In genomic region chr6:44661631-44662030, GRCh38 we compare ENCODE assay signal across 22 cellular contexts.
A peak's percentile ranks its signal among the peaks of the same experiment; 100 is the strongest.
DNase-seq lines count a peak whose midpoint lies in the region; ATAC-seq, FAIRE-seq and TF ChIP-seq lines count a peak whose summit lies in the region.
"Had no signal": no experiment of that assay in that cellular context is flagged by ENCODE, and none has a peak within 500 bp of the region (broad histone marks: within the 10 kb centered on the region; RNA-seq: fewer than 3 reads in every experiment).

No MANE protein-coding gene starts in this region.

- H3K4me3 ChIP-seq in GM23248 (no peak overlapping the region; the same call in 1 of the 2 replicates), RWPE2 (ENCODE audit: severe bottlenecking) (no peak overlapping the region), epithelial cell of esophagus (ENCODE audit: low read length) (no peak overlapping the region), osteoblast (ENCODE audit: insufficient read depth, low read length) (no peak overlapping the region), kidney (ENCODE audit: low read length in 2 of 2) (no peak overlapping the region)
- H3K4me3 ChIP-seq: K562 had no signal

- no peak for TF ChIP-seq CTCF in RWPE2 (IDR thresholded peaks at IDR 0.05; ENCODE audit: poor library complexity, severe bottlenecking)
- no peak for TF ChIP-seq CTCF in epithelial cell of esophagus (IDR thresholded peaks at IDR 0.05; ENCODE audit: insufficient read depth, low read depth, low read length, missing control alignments)
- TF ChIP-seq CTCF in osteoblast (IDR thresholded peaks at IDR 0.05; ENCODE audit: extremely low read depth, low read depth, low read length), result no peak
- no peak for TF ChIP-seq CTCF in kidney (IDR thresholded peaks at IDR 0.05; ENCODE audit: borderline replicate concordance, extremely low read depth, insufficient read depth)

- no peaks in the 10 kb centered on the region for H4K20me1 ChIP-seq in GM23248 (ENCODE audit: insufficient read depth)
- H4K20me1 ChIP-seq in osteoblast (ENCODE audit: insufficient read depth, low read length), result no peaks in the 10 kb centered on the region

- H3K36me3 ChIP-seq in GM23248 (ENCODE audit: low read depth) (no peaks in the 10 kb centered on the region), RWPE2 (ENCODE audit: low read depth) (no peaks in the 10 kb centered on the region), osteoblast (ENCODE audit: insufficient read depth, low read length) (no peaks in the 10 kb centered on the region), kidney (ENCODE audit: control insufficient read depth in 1 of 2, insufficient read depth in 2 of 2, low read length in 2 of 2) (no peaks in the 10 kb centered on the region)
- H3K36me3 ChIP-seq: BE2C had no signal

- H3K27me3 ChIP-seq in GM23248 (replicated peaks; ENCODE audit: insufficient read depth) (no peaks in the 10 kb centered on the region), RWPE2 (ENCODE audit: insufficient read depth, poor library complexity, severe bottlenecking) (no peaks in the 10 kb centered on the region), osteoblast (ENCODE audit: insufficient read depth, low read length) (no peaks in the 10 kb centered on the region)
- H3K27me3 ChIP-seq: BE2C had no signal

- DNase-seq in GM23248, result no peak
- no peak for DNase-seq in RWPE2 (ENCODE audit: low spot score)
- DNase-seq in epithelial cell of esophagus (ENCODE audit: low read depth), result peak; percentile 57
- DNase-seq in osteoblast (ENCODE audit: insufficient read length, low spot score, missing footprints), result no peak
- DNase-seq in kidney, result no peak
- no peak for DNase-seq in HEK293T (ENCODE audit: extremely low spot score)
- no peak for DNase-seq in GM03348 (ENCODE audit: low spot score)
- DNase-seq: BE2C; CD4-positive, CD25-positive, alpha-beta regulatory T cell; COR-L47; GDM1; GOT3; MV-4-11; NCI-H1694 treated with DMSO at 0.1 percent for 48 hours; NCI-H2107; NCI-H510A; NCI-H748 treated with DMSO at 0.1 percent for 48 hours; OCI-M1; RPMI8226 had no signal

- H3K9me2 ChIP-seq in GM23248 (ENCODE audit: insufficient read depth), result no peaks in the 10 kb centered on the region

- H3K9me3 ChIP-seq in GM23248 (ENCODE audit: low read depth) (no peaks in the 10 kb centered on the region), RWPE2 (ENCODE audit: severe bottlenecking) (no peaks in the 10 kb centered on the region), osteoblast (ENCODE audit: low read depth, low read length) (no peaks in the 10 kb centered on the region), kidney (ENCODE audit: control insufficient read depth in 1 of 2, low read length in 2 of 2) (no peaks in the 10 kb centered on the region)
- H3K9me3 ChIP-seq: BE2C had no signal

- H3K27ac ChIP-seq in GM23248, result peak overlapping the region; percentile 79
- peak overlapping the region; percentile 28 for H3K27ac ChIP-seq in RWPE2 (ENCODE audit: poor library complexity, severe bottlenecking)
- peak overlapping the region; percentile 3 for H3K27ac ChIP-seq in osteoblast (ENCODE audit: low read depth, low read length)
- H3K27ac ChIP-seq in kidney (ENCODE audit: low read depth in 2 of 2, low read length in 2 of 2), result no peak overlapping the region

- CTCF ChIA-PET in HEK293T (lab: Yijun Ruan, JAX), result interaction anchor here (1.2 to 2.4 kb wide), 2 partner anchors 31 to 186 kb away, joined by 3 to 9 read pairs; no protein-coding TSS in a partner anchor

- WGBS in GM23248 (ENCODE audit: low coverage in 1 of 2, low lambda C conversion rate in 2 of 2, missing lambda C conversion rate in 2 of 2), 2 experiments, result 75 to 87% methylated on average over 4 of the region's 4 CpGs

- H3F3A ChIP-seq in GM23248 (ENCODE audit: insufficient read depth), result peaks cover 22% of the 10 kb centered on the region

- in situ Hi-C loops in GM23248 (cut with MboI), result no loop called here

- H3K4me2 ChIP-seq in GM23248 (ENCODE audit: unreplicated experiment), result peak overlapping the region; percentile 64
- peak overlapping the region; percentile 21 for H3K4me2 ChIP-seq in osteoblast (ENCODE audit: insufficient read depth, low read length)

- intact Hi-C loops in kidney (cut with DNase I), result no loop called here

- H2AFZ ChIP-seq in GM23248 (no peak overlapping the region), osteoblast (ENCODE audit: low read length) (no peak overlapping the region)

- POLR2A ChIA-PET in HEK293T (lab: Yijun Ruan, JAX), result no interaction called here

- ATAC-seq in RWPE2 (ENCODE audit: low read depth) (no peak), HG03097 (IDR thresholded peaks at IDR 0.05; ENCODE audit: low FRiP score, unreplicated experiment) (no peak)
- ATAC-seq: K562 had no signal

- no peak overlapping the region for H3K9ac ChIP-seq in GM23248
- no peak overlapping the region for H3K9ac ChIP-seq in kidney (ENCODE audit: low read length in 2 of 2)

- H3K79me2 ChIP-seq in GM23248 (ENCODE audit: insufficient read depth), result no peaks in the 10 kb centered on the region
- no peaks in the 10 kb centered on the region for H3K79me2 ChIP-seq in osteoblast (ENCODE audit: insufficient read depth, low read length)

- H3K4me1 ChIP-seq in GM23248 (ENCODE audit: insufficient read depth) (peaks cover 64% of the 10 kb centered on the region), RWPE2 (ENCODE audit: insufficient read depth, poor library complexity, severe bottlenecking) (peaks cover 22% of the 10 kb centered on the region), osteoblast (ENCODE audit: insufficient read depth, low read length) (peaks cover 30% of the 10 kb centered on the region), kidney (ENCODE audit: control insufficient read depth in 1 of 2, insufficient read depth in 1 of 2, low read depth in 1 of 2, low read length in 2 of 2) (peaks cover 7 to 15% of the 10 kb centered on the region in 2 donors)
- H3K4me1 ChIP-seq: BE2C had no signal

- no peak for FAIRE-seq in kidney (lab: Jason Lieb, UNC)
- FAIRE-seq: A204.1, K562 had no signal

TF ChIP-seq in HEK293T, 16 proteins besides CTCF, POLR2A, EP300 and RAD21:
- TF ChIP-seq HDGF (IDR thresholded peaks at IDR 0.05; ENCODE audit: borderline replicate concordance) (no peak), TARDBP (IDR thresholded peaks at IDR 0.05) (no peak), LEF1 (IDR thresholded peaks at IDR 0.05; ENCODE audit: borderline replicate concordance) (no peak), L3MBTL2 (conservative IDR thresholded peaks at IDR 0.05) (no peak), FOXM1 (IDR thresholded peaks at IDR 0.05; ENCODE audit: borderline replicate concordance) (no peak), ELF4 (IDR thresholded peaks at IDR 0.05) (no peak), NFRKB (IDR thresholded peaks at IDR 0.05) (no peak), SUZ12 (IDR thresholded peaks at IDR 0.05) (no peak), FOXK2 (IDR thresholded peaks at IDR 0.05) (no peak)

Comparison
In these comparisons a context has a peak if more than half of its experiments do, and no peak if none do; other contexts are left out.
1. H3K27ac ChIP-seq: peak in GM23248 (single experiment), RWPE2 (single experiment) and osteoblast (single experiment); none in kidney (0 of 2).